In genomic region chr2:226865273-226865672, GRCh38 we compare ENCODE assay signal across 20 cellular contexts.
"Had no signal": no experiment of that assay in that cellular context is flagged by ENCODE, and none has a peak within 500 bp of the region (broad histone marks: within the 10 kb centered on the region; RNA-seq: fewer than 3 reads in every experiment).

No MANE protein-coding gene starts in this region.

- H3K4me1 ChIP-seq: esophagus squamous epithelium, upper lobe of right lung had no signal

- H3K9me3 Mint-ChIP-seq: naive B cell; nephron; stimulated activated memory B cell treated with anti-CD40 and anti-IgM and Interleukin-4, amounts not matched to agents 10 μg/mL and 1 μg/mL and 100 μg/mL, for 72 hours; stimulated activated naive CD8-positive, alpha-beta T cell treated with anti-CD3 and anti-CD28 coated beads, Interleukin-15, Interleukin-2, amounts not matched to agents 100 ng/mL and 50 ng/mL, for 24 hours had no signal

- H3K4me2 ChIP-seq: hepatocyte had no signal

- H3K27me3 ChIP-seq: esophagus squamous epithelium, hepatocyte, spleen, tibial nerve, upper lobe of right lung had no signal

- ATAC-seq: left colon; sciatic nerve; stimulated activated memory B cell treated with anti-CD40 and anti-IgM and Interleukin-4, amounts not matched to agents 10 μg/mL and 1 μg/mL and 100 μg/mL, for 72 hours; upper lobe of right lung had no signal

- H3K9me3 ChIP-seq: esophagus squamous epithelium, spleen, tibial nerve, upper lobe of right lung had no signal

- H3K79me2 ChIP-seq: hepatocyte had no signal

- H3K27ac ChIP-seq: coronary artery, esophagus squamous epithelium, hepatocyte, spleen, tibial nerve, upper lobe of right lung had no signal

- H3K4me1 Mint-ChIP-seq: nephron had no signal

- H3K4me3 Mint-ChIP-seq: naive B cell; nephron; stimulated activated memory B cell treated with anti-CD40 and anti-IgM and Interleukin-4, amounts not matched to agents 10 μg/mL and 1 μg/mL and 100 μg/mL, for 72 hours; stimulated activated naive CD8-positive, alpha-beta T cell treated with anti-CD3 and anti-CD28 coated beads, Interleukin-15, Interleukin-2, amounts not matched to agents 100 ng/mL and 50 ng/mL, for 24 hours had no signal

- H3K27ac Mint-ChIP-seq: naive B cell; nephron; stimulated activated memory B cell treated with anti-CD40 and anti-IgM and Interleukin-4, amounts not matched to agents 10 μg/mL and 1 μg/mL and 100 μg/mL, for 72 hours; stimulated activated naive CD8-positive, alpha-beta T cell treated with anti-CD3 and anti-CD28 coated beads, Interleukin-15, Interleukin-2, amounts not matched to agents 100 ng/mL and 50 ng/mL, for 24 hours had no signal

- H3K27me3 Mint-ChIP-seq: naive B cell; stimulated activated memory B cell treated with anti-CD40 and anti-IgM and Interleukin-4, amounts not matched to agents 10 μg/mL and 1 μg/mL and 100 μg/mL, for 72 hours; stimulated activated naive CD8-positive, alpha-beta T cell treated with anti-CD3 and anti-CD28 coated beads, Interleukin-15, Interleukin-2, amounts not matched to agents 100 ng/mL and 50 ng/mL, for 24 hours had no signal

- DNase-seq: effector CD8-positive, alpha-beta T cell; esophagus squamous epithelium; foreskin melanocyte; head of caudate nucleus; left colon; mesendoderm; naive B cell; posterior cingulate gyrus; spleen; stimulated activated CD4-positive, alpha-beta T cell treated with anti-CD3 and anti-CD28 coated beads, Interleukin-15, amount 100 ng/mL, for 24 hours; stimulated activated CD4-positive, alpha-beta T cell treated with anti-CD3 and anti-CD28 coated beads, Interleukin-1b, Interleukin-23, amount 100 ng/mL, for 48 hours; stimulated activated CD4-positive, alpha-beta T cell treated with anti-CD3 and anti-CD28 coated beads, Interleukin-4, amount 100 ng/mL, for 24 hours; upper lobe of right lung had no signal

- H2AFZ ChIP-seq: hepatocyte had no signal

- H3K4me3 ChIP-seq: coronary artery, esophagus squamous epithelium, hepatocyte, spleen, tibial nerve, upper lobe of right lung had no signal
